ENCODE assay signal across 39 cellular contexts in the genomic region with DNA sequence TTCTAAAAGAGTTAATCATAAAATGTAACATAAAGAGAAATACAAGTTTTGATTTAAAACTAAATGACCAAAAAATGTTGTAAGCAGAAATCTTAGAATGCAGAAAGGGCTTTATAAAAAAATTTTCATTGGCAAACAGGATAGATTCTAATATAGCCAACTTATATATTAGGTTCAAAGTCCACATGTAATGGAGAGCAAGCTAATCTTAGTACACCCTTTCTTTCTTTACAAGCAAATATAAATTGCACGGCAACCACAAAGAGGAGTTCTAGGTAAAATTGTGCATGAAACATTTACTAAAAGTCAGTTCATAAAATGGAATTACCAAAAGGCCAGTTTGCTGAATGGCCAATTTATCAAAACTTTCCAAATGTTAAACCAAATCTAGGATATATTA.
"Had no signal": no experiment of that assay in that cellular context is flagged by ENCODE, and none has a peak within 500 bp of the region (broad histone marks: within the 10 kb centered on the region; RNA-seq: fewer than 3 reads in every experiment).

No MANE protein-coding gene starts in this region.

- H3K36me3 Mint-ChIP-seq: activated CD4-positive, alpha-beta memory T cell treated with anti-CD3 and anti-CD28 coated beads for 36 hours; activated naive CD4-positive, alpha-beta T cell treated with anti-CD3 and anti-CD28 coated beads, Interleukin-2, amount 50 U/mL, for 72 hours; activated naive CD8-positive, alpha-beta T cell treated with anti-CD3 and anti-CD28 coated beads for 36 hours; T-cell had no signal

- FAIRE-seq: astrocyte, bronchial epithelial cell, TTC549 had no signal

- ATAC-seq: activated CD8-positive, alpha-beta T cell treated with anti-CD3 and anti-CD28 coated beads for 36 hours; activated naive CD4-positive, alpha-beta T cell treated with anti-CD3 and anti-CD28 coated beads, Interleukin-2, amount 50 U/mL, for 72 hours; activated T-cell treated with anti-CD3 and anti-CD28 coated beads, Interleukin-2, amount 50 U/mL, for 4 hours; activated T-cell treated with anti-CD3 and anti-CD28 coated beads, Interleukin-2, amount 50 U/mL, for 72 hours; activated T-helper 17 cell treated with anti-CD3 and anti-CD28 coated beads, Interleukin-2, amount 50 U/mL, for 72 hours; body of pancreas; T-cell; T-helper 17 cell had no signal

- H3K9me3 Mint-ChIP-seq: activated naive CD8-positive, alpha-beta T cell treated with anti-CD3 and anti-CD28 coated beads for 36 hours; activated T-cell treated with anti-CD3 and anti-CD28 coated beads, Interleukin-2, amount 50 U/mL, for 4 hours had no signal

- H3K4me3 Mint-ChIP-seq: activated B cell treated with CpG ODN at 0.5 μM for 24 hours; activated CD4-positive, alpha-beta memory T cell treated with anti-CD3 and anti-CD28 coated beads for 36 hours; activated CD4-positive, alpha-beta T cell treated with anti-CD3 and anti-CD28 coated beads, Interleukin-2, amount 10 ng/mL, durations not matched to agents 24 days and 14 days; activated CD8-positive, alpha-beta T cell treated with anti-CD3 and anti-CD28 coated beads for 36 hours; activated naive CD4-positive, alpha-beta T cell treated with anti-CD3 and anti-CD28 coated beads for 36 hours; activated naive CD8-positive, alpha-beta T cell treated with anti-CD3 and anti-CD28 coated beads for 36 hours; activated T-cell treated with anti-CD3 and anti-CD28 coated beads, Interleukin-2, amount 50 U/mL, for 4 hours; activated T-cell treated with anti-CD3 and anti-CD28 coated beads, Interleukin-2, amount 50 U/mL, for 72 hours; activated T-helper 1 cell treated with anti-CD3 and anti-CD28 coated beads, Interleukin-12 subunit alpha, Interleukin-12 subunit beta, Interleukin-2, Interleukin-4 antibody, amounts not matched to agents 30 ng/mL and 10 ng/mL and 1 ng/mL, durations not matched to agents 14 hours and 24 hours and 36 hours; activated T-helper 17 cell treated with anti-CD3 and anti-CD28 coated beads, Interleukin-2, amount 50 U/mL, for 72 hours; central memory CD8-positive, alpha-beta T cell; T-cell; T-helper 17 cell; T-helper 2 cell treated with Interferon-gamma antibody and Interleukin-4, amounts not matched to agents 5 μg/mL and 100 μg/mL, for 36 hours had no signal

- H3K4me1 ChIP-seq: adrenal gland, body of pancreas had no signal

- H3K27me3 Mint-ChIP-seq: activated B cell treated with CpG ODN at 0.5 μM for 24 hours; activated CD4-positive, alpha-beta memory T cell treated with anti-CD3 and anti-CD28 coated beads for 36 hours; activated CD4-positive, alpha-beta T cell treated with anti-CD3 and anti-CD28 coated beads, Interleukin-2, amount 10 ng/mL, durations not matched to agents 24 days and 14 days; activated CD8-positive, alpha-beta T cell treated with anti-CD3 and anti-CD28 coated beads for 36 hours; activated naive CD8-positive, alpha-beta T cell treated with anti-CD3 and anti-CD28 coated beads for 36 hours; activated T-helper 17 cell treated with anti-CD3 and anti-CD28 coated beads, Interleukin-2, amount 50 U/mL, for 72 hours; central memory CD8-positive, alpha-beta T cell; T-cell; T-helper 17 cell had no signal

- H3K9me3 ChIP-seq: adrenal gland had no signal

- H3K4me3 ChIP-seq: adrenal gland, body of pancreas, cardiac muscle cell had no signal

- H3K4me1 Mint-ChIP-seq: activated B cell treated with CpG ODN at 0.5 μM for 24 hours; activated CD4-positive, alpha-beta T cell treated with anti-CD3 and anti-CD28 coated beads, Interleukin-2, amount 10 ng/mL, durations not matched to agents 24 days and 14 days; activated naive CD8-positive, alpha-beta T cell treated with anti-CD3 and anti-CD28 coated beads for 36 hours; activated T-helper 17 cell treated with anti-CD3 and anti-CD28 coated beads, Interleukin-2, amount 50 U/mL, for 72 hours; central memory CD8-positive, alpha-beta T cell; T-cell; T-helper 17 cell had no signal

- H3K27ac ChIP-seq: adrenal gland, body of pancreas, brain microvascular endothelial cell, cardiac muscle cell, VCaP had no signal

- DNase-seq: activated B cell treated with CpG ODN at 0.5 μM for 24 hours; activated CD4-positive, alpha-beta memory T cell treated with anti-CD3 and anti-CD28 coated beads for 36 hours; activated CD4-positive, alpha-beta T cell treated with anti-CD3 and anti-CD28 coated beads for 4 hours; activated CD4-positive, alpha-beta T cell treated with anti-CD3 and anti-CD28 coated beads, Interleukin-2, amount 10 ng/mL, durations not matched to agents 24 days and 14 days; activated CD4-positive, alpha-beta T cell treated with anti-CD3 and anti-CD28 coated beads, Interleukin-2, amount 50 U/mL, for 1 hour; activated CD4-positive, alpha-beta T cell treated with anti-CD3 and anti-CD28 coated beads, Interleukin-2, amount 50 U/mL, for 4 hours; activated CD4-positive, CD25-positive, alpha-beta regulatory T cell treated with anti-CD3 and anti-CD28 coated beads, Interleukin-2, amount 50 U/mL, for 72 hours; activated CD8-positive, alpha-beta memory T cell treated with anti-CD3 and anti-CD28 coated beads, Interleukin-2, amount 50 U/mL, for 4 hours; activated CD8-positive, alpha-beta T cell treated with anti-CD3 and anti-CD28 coated beads for 36 hours; activated effector memory CD4-positive, alpha-beta T cell treated with anti-CD3 and anti-CD28 coated beads, Interleukin-2, amount 50 U/mL, for 16 hours; activated gamma-delta T cell treated with Interleukin-2 at 50 U/mL for 16 hours; activated naive CD4-positive, alpha-beta T cell; activated naive CD4-positive, alpha-beta T cell treated with anti-CD3 and anti-CD28 coated beads for 36 hours; activated naive CD4-positive, alpha-beta T cell treated with anti-CD3 and anti-CD28 coated beads, Interleukin-2, amount 50 U/mL, for 16 hours; activated naive CD8-positive, alpha-beta T cell treated with anti-CD3 and anti-CD28 coated beads for 36 hours; activated T-cell treated with anti-CD3 and anti-CD28 coated beads for 4 hours; activated T-cell treated with anti-CD3 and anti-CD28 coated beads, Interleukin-2, amount 50 U/mL, for 1 hour; activated T-cell treated with anti-CD3 and anti-CD28 coated beads, Interleukin-2, amount 50 U/mL, for 4 hours; activated T-cell treated with anti-CD3 and anti-CD28 coated beads, Interleukin-2, amount 50 U/mL, for 72 hours; adrenal gland; amniotic stem cell; aorta; body of pancreas; brain microvascular endothelial cell; caudate nucleus; cerebellar nuclear complex; T-cell; T-helper 17 cell; T-helper 9 cell had no signal

- H3K27me3 ChIP-seq: adrenal gland, body of pancreas, brain microvascular endothelial cell, cardiac muscle cell had no signal

- H3K36me3 ChIP-seq: adrenal gland, brain microvascular endothelial cell, cardiac muscle cell had no signal

- H3K27ac Mint-ChIP-seq: activated B cell treated with CpG ODN at 0.5 μM for 24 hours; activated CD4-positive, alpha-beta memory T cell treated with anti-CD3 and anti-CD28 coated beads for 36 hours; activated CD4-positive, alpha-beta T cell treated with anti-CD3 and anti-CD28 coated beads, Interleukin-2, amount 10 ng/mL, durations not matched to agents 24 days and 14 days; activated CD8-positive, alpha-beta T cell treated with anti-CD3 and anti-CD28 coated beads for 36 hours; activated naive CD4-positive, alpha-beta T cell treated with anti-CD3 and anti-CD28 coated beads for 36 hours; activated naive CD4-positive, alpha-beta T cell treated with anti-CD3 and anti-CD28 coated beads, Interleukin-2, amount 50 U/mL, for 72 hours; activated naive CD8-positive, alpha-beta T cell treated with anti-CD3 and anti-CD28 coated beads for 36 hours; activated T-cell treated with anti-CD3 and anti-CD28 coated beads, Interleukin-2, amount 50 U/mL, for 72 hours; activated T-helper 1 cell treated with anti-CD3 and anti-CD28 coated beads, Interleukin-12 subunit alpha, Interleukin-12 subunit beta, Interleukin-2, Interleukin-4 antibody, amounts not matched to agents 30 ng/mL and 10 ng/mL and 1 ng/mL, durations not matched to agents 14 hours and 24 hours and 36 hours; activated T-helper 17 cell treated with anti-CD3 and anti-CD28 coated beads, Interleukin-2, amount 50 U/mL, for 72 hours; T-cell; T-helper 17 cell; T-helper 2 cell treated with Interferon-gamma antibody and Interleukin-4, amounts not matched to agents 5 μg/mL and 100 μg/mL, for 36 hours had no signal
